8 cellular contexts compared by ENCODE assay signal in genomic region chr15:80061581-80061980, GRCh38. TPM values are rescaled to one million over a fixed set of nuclear protein-coding genes. Genes with fewer than 3 reads are reported as not detected.
DNase-seq lines count a peak whose midpoint lies in the region; ATAC-seq, FAIRE-seq and TF ChIP-seq lines count a peak whose summit lies in the region.
"Had no signal": no experiment of that assay in that cellular context is flagged by ENCODE, and none has a peak within 500 bp of the region (broad histone marks: within the 10 kb centered on the region; RNA-seq: fewer than 3 reads in every experiment).

No MANE protein-coding gene starts in this region.

- H3K27me3 ChIP-seq in Panc1 (ENCODE audit: control insufficient read depth, insufficient read depth, low read length) = no peaks in the 10 kb centered on the region
- H3K27me3 ChIP-seq in gastrocnemius medialis = no peaks in the 10 kb centered on the region
- no peaks in the 10 kb centered on the region for H3K27me3 ChIP-seq in pancreas

- CTCF ChIA-PET in Panc1 (lab: Charles Lee) = interaction anchor here (0.7 kb wide), 1 partner anchor 42 kb away, joined by 3 read pairs; no protein-coding TSS in a partner anchor

- TF ChIP-seq CTCF in Panc1 (IDR thresholded peaks at IDR 0.05) (no peak), epithelial cell of proximal tubule (conservative IDR thresholded peaks at IDR 0.05; ENCODE audit: low read depth, low read length) (no peak), gastrocnemius medialis (IDR thresholded peaks at IDR 0.05 in 4 of 5, conservative IDR thresholded peaks at IDR 0.05 in 1 of 5) (no peak), pancreas (IDR thresholded peaks at IDR 0.05) (no peak)

- H3K4me1 ChIP-seq in Panc1 (ENCODE audit: control insufficient read depth, insufficient read depth, low read length) (peaks cover 25% of the 10 kb centered on the region), gastrocnemius medialis (peaks cover 29 to 40% of the 10 kb centered on the region in 2 donors), pancreas (peaks cover 6 to 15% (median 11%) of the 10 kb centered on the region in 3 donors)

- intact Hi-C loops in Panc1 (cut with micrococcal nuclease; ENCODE audit: unreplicated experiment) = loop anchor here (5.0 kb wide), 1 partner anchor 111 kb away; no protein-coding TSS in a partner anchor
- intact Hi-C loops in gastrocnemius medialis (cut with DNase I; ENCODE audit: low total_unique reads) = loop anchor here (5.0 kb wide), 1 partner anchor 36 kb away; no protein-coding TSS in a partner anchor
- intact Hi-C loops in pancreas (cut with DNase I) = loop anchor here in 1 of 3 donors (10.0 kb wide), 1 partner anchor 93 kb away; the partner anchor contains the start of gene FAH

- TSS peak; percentile 66 for BruUV-seq in Panc1 (replicated peaks; lab: Mats Ljungman, UMichigan)

- POLR2A ChIA-PET in Panc1 (lab: Charles Lee) = interaction anchor here (0.7 kb wide), 1 partner anchor 28 kb away, joined by 3 read pairs; no protein-coding TSS in a partner anchor

- WGBS in pancreas, 2 donors = 8 to 11% methylated on average over 5 of the region's 5 CpGs

- H3K4me3 ChIP-seq in Panc1 (ENCODE audit: low read depth in 2 of 2, low read length in 2 of 2) (peak overlapping the region; percentile 65 to 77; a peak in 3 of 4 replicates), epithelial cell of proximal tubule (ENCODE audit: low read depth, low read length) (peak overlapping the region; percentile 73), gastrocnemius medialis (peak overlapping the region in 3 of 4 donors; percentile 66 to 90 (median 73)), pancreas (peak overlapping the region in 2 of 4 donors; percentile 79 to 81)

- in situ Hi-C loops in Panc1 (cut with HindIII; ENCODE audit: low pct_unique_long_range_greater_than_20kb, low sequenced_read_pairs) = no loop called here
- in situ Hi-C loops in gastrocnemius medialis (cut with MboI; ENCODE audit: low sequenced_read_pairs in 4 of 4) = loop anchor here in 2 of 4 donors (10.0 to 25.0 kb wide), 2 partner anchors 83 to 101 kb away; partner anchors contain the start of gene FAH (in 1 of the 2)

- H3K27ac ChIP-seq in Panc1 (ENCODE audit: low read length) (peak overlapping the region; percentile 98), gastrocnemius medialis (peak overlapping the region in 3 of 4 donors; percentile 6 to 84 (median 42)), pancreas (peak overlapping the region in 1 of 4 donors; percentile 22)

- no peak for DNase-seq in GM19239 (ENCODE audit: insufficient read length, low spot score)
- no peak for DNase-seq in Panc1 (ENCODE audit: low read depth, low spot score)
- DNase-seq in epithelial cell of proximal tubule (ENCODE audit: low read depth) = no peak
- DNase-seq in gastrocnemius medialis = no peak
- no peak for DNase-seq in pancreas
- DNase-seq: activated CD8-positive, alpha-beta memory T cell treated with anti-CD3 and anti-CD28 coated beads, Interleukin-2, amount 50 U/mL, for 48 hours had no signal

- no peak for TF ChIP-seq POLR2A in gastrocnemius medialis (IDR thresholded peaks at IDR 0.05)

- peak; percentile 64 for FAIRE-seq in GM19239 (lab: Jason Lieb, UNC)
- no peak for FAIRE-seq in pancreas (lab: Jason Lieb, UNC)

- ATAC-seq in Panc1 (no peak), gastrocnemius medialis (no peak), GM21723 (IDR thresholded peaks at IDR 0.05; ENCODE audit: unreplicated experiment) (no peak), HG03045 (IDR thresholded peaks at IDR 0.05; ENCODE audit: unreplicated experiment) (no peak), pancreas (no peak)

- H3K9me3 ChIP-seq in Panc1 (ENCODE audit: control insufficient read depth, insufficient read depth, low read depth, low read length) (no peaks in the 10 kb centered on the region), gastrocnemius medialis (no peaks in the 10 kb centered on the region), pancreas (no peaks in the 10 kb centered on the region)

- no peaks in the 10 kb centered on the region for H3K36me3 ChIP-seq in Panc1 (ENCODE audit: control insufficient read depth, insufficient read depth, low read length)
- no peaks in the 10 kb centered on the region for H3K36me3 ChIP-seq in gastrocnemius medialis
- H3K36me3 ChIP-seq in pancreas = no peaks in the 10 kb centered on the region

RNA-seq across cellular contexts. Expression of gene ZFAND6, which starts 2.1 kb away (rescaled TPM):
- total RNA-seq in Panc1 (2021; ENCODE audit: unreplicated experiment) (73.0 TPM), epithelial cell of proximal tubule (86.7 and 126 TPM in 2 replicates), gastrocnemius medialis (100 to 1,000 TPM in 3 of 4 donors, 10 to 100 TPM in 1; 95.4 to 196 (median 146) TPM), pancreas (10 to 100 TPM; 16.9 to 33.1 (median 18.8) TPM)
- 92.5 TPM for polyA plus RNA-seq in Panc1 (2012; ENCODE audit: insufficient read length)
- polyA plus RNA-seq in pancreas = 10 to 100 TPM; 18.3 to 41.5 TPM
